Comparison of ENCODE assay signal across 9 cellular contexts in the genomic region with DNA sequence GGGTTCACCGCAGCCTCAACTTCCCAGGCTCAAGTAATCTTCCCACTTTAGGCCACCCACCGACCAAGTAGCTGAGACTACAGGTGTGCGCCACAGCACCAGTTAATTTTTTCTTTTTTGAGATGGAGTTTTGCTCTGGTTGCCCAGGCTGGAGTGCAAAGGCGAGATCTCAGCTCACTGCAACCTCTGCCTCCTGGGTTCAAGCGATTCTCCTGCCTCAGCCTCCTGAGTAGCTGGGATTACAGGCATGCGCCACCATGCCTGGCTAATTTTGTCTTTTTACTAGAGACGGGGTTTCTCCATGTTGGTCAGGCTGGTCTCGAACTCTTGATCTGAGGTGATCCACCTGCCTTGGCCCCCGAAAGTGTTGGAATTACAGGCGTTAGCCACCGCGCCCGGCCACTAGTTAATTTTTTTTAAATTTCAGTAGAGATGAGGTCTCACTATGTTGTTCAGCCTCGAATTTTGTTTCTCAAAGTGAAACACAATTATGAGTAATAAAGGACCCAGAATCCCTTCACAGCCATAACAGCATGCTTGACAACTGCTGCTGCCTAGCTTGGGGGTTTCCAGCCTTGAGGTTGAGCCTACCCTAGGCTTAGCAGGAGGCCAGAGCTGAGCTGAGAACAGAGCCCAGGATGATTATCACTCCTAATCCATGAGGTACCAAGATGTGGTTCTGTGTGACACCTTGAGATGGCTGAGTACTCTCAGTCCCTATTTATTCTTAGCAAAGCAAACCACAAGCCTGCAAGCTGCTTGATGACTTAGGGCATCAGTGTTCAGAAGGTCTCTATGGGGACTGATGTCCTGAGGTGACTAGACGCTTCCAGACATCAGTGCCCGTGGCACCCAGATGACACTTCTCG. TPM values are rescaled to one million over a fixed set of nuclear protein-coding genes. Genes with fewer than 3 reads are reported as not detected.
DNase-seq lines count a peak whose midpoint lies in the region; ATAC-seq and TF ChIP-seq lines count a peak whose summit lies in the region.
"Had no signal": no experiment of that assay in that cellular context is flagged by ENCODE, and none has a peak within 500 bp of the region (broad histone marks: within the 10 kb centered on the region; RNA-seq: fewer than 3 reads in every experiment).

No MANE protein-coding gene starts in this region.

- peaks cover 0 to 97% (median 31%) of the 10 kb centered on the region in 6 donors for H3K36me3 ChIP-seq in spleen
- no peaks in the 10 kb centered on the region for H3K36me3 ChIP-seq in MG63
- H3K36me3 ChIP-seq in uterus: no peaks in the 10 kb centered on the region
- H3K36me3 ChIP-seq: lower lobe of right lung had no signal

- ATAC-seq in GM18520 (IDR thresholded peaks at IDR 0.05; ENCODE audit: unreplicated experiment) (peak; percentile 95), HG02885 (IDR thresholded peaks at IDR 0.05; ENCODE audit: poor library complexity, unreplicated experiment) (peak; percentile 97)
- ATAC-seq: lower lobe of right lung had no signal

- intact Hi-C loops in spleen (cut with DNase I; ENCODE audit: low total_unique reads): no loop called here
- intact Hi-C loops in uterus (cut with DNase I; ENCODE audit: low total_unique reads): no loop called here

- TF ChIP-seq POLR2A in spleen (IDR thresholded peaks at IDR 0.05) (no peak), uterus (IDR thresholded peaks at IDR 0.05) (no peak)

- H3K4me1 ChIP-seq in spleen (peaks cover 0 to 23% (median 17%) of the 10 kb centered on the region in 6 donors), uterus (no peaks in the 10 kb centered on the region)
- H3K4me1 ChIP-seq: lower lobe of right lung had no signal

- 65 to 87% (median 79%) methylated on average over 12 to 17 of the region's 17 CpGs for WGBS in spleen, 5 donors

- H3K27me3 ChIP-seq in spleen (replicated peaks in 1 of 7) (no peaks in the 10 kb centered on the region), MG63 (no peaks in the 10 kb centered on the region), uterus (no peaks in the 10 kb centered on the region)

- no peak overlapping the region for H3K4me3 ChIP-seq in spleen
- H3K4me3 ChIP-seq in MG63: no peak overlapping the region
- H3K4me3 ChIP-seq in uterus: no peak overlapping the region
- H3K4me3 ChIP-seq: lower lobe of right lung had no signal

- peak; percentile 39 for DNase-seq in activated CD4-positive, alpha-beta T cell treated with anti-CD3 and anti-CD28 coated beads, Interleukin-2, amount 50 U/mL, for 1 hour
- no peak for DNase-seq in spleen
- no peak for DNase-seq in islet precursor cell
- no peak for DNase-seq in MG63
- DNase-seq in SKM-1 (lab: John Stamatoyannopoulos, UW; ENCODE audit: unreplicated experiment): no peak
- DNase-seq in uterus: no peak
- DNase-seq: lower lobe of right lung had no signal

- peak overlapping the region in 6 of 8 donors; percentile 29 to 71 (median 43) for H3K27ac ChIP-seq in spleen
- H3K27ac ChIP-seq in uterus: no peak overlapping the region
- H3K27ac ChIP-seq: lower lobe of right lung had no signal

- TF ChIP-seq CTCF in spleen (IDR thresholded peaks at IDR 0.05 in 8 of 11, conservative IDR thresholded peaks at IDR 0.05 in 3 of 11) (no peak), uterus (IDR thresholded peaks at IDR 0.05) (no peak)

- no peaks in the 10 kb centered on the region for H3K9me3 ChIP-seq in spleen
- no peaks in the 10 kb centered on the region for H3K9me3 ChIP-seq in MG63
- no peaks in the 10 kb centered on the region for H3K9me3 ChIP-seq in uterus
- H3K9me3 ChIP-seq: lower lobe of right lung had no signal

RNA-seq across cellular contexts. Expression of a gene that starts 41.6 kb away (rescaled TPM):
- total RNA-seq in spleen (10 to 100 TPM in 5 of 7 donors, 1 to 10 TPM in 2; 8.2 to 13.8 (median 12.5) TPM), uterus (10 to 100 TPM in 1 of 4 donors, 1 to 10 TPM in 2, under 1 TPM in 1; 0.29 to 10.5 (median 6.0) TPM)
- polyA plus RNA-seq in spleen: 10 to 100 TPM in 1 of 3 donors, 1 to 10 TPM in 2; 6.9 to 10.9 (median 9.4) TPM
- total RNA-seq in MG63 (2014; rRNA removed; shearing (Covaris generic); ENCODE audit: low replicate concordance): 7.4 and 10.1 TPM in 2 replicates

RNA-seq across cellular contexts. Expression of a gene that starts 45.2 kb away (rescaled TPM):
- total RNA-seq in spleen: 100 to 1,000 TPM in 3 of 7 donors, 10 to 100 TPM in 4; 94.7 to 139 (median 99.8) TPM
- 10 to 100 TPM; 45.1 to 58.2 (median 50.8) TPM for polyA plus RNA-seq in spleen
- total RNA-seq in MG63 (2014; rRNA removed; shearing (Covaris generic); ENCODE audit: low replicate concordance): 1.4 and 5.7 TPM in 2 replicates
- 10 to 100 TPM in 2 of 4 donors, 1 to 10 TPM in 2; 1.8 to 34.8 (median 15.5) TPM for total RNA-seq in uterus

Comparison
In these comparisons a context has a peak if more than half of its experiments do, and no peak if none do; other contexts are left out.
1. H3K27ac ChIP-seq: peak in spleen (6 of 8); none in uterus (0 of 2).